Comparison of ENCODE assay signal across 1 cellular context in genomic region chr2:208294482-208295024, GRCh38.
TF ChIP-seq lines count a peak whose summit lies in the region.

No MANE protein-coding gene starts in this region.

TF ChIP-seq in GM12878, 131 proteins besides CTCF, POLR2A, EP300 and RAD21 (continued from another document):
- peak; percentile 56; the same call in 1 of the 2 replicates for TF ChIP-seq SPI1 (IDR thresholded peaks at IDR 0.05; ENCODE audit: borderline replicate concordance, insufficient read depth, low read depth, low read length)
- TF ChIP-seq FOXM1 (IDR thresholded peaks at IDR 0.05; ENCODE audit: low read depth, low read length), result peak; percentile 51; the same call in 1 of the 2 replicates
- no peak for TF ChIP-seq TARDBP (IDR thresholded peaks at IDR 0.05; ENCODE audit: borderline replicate concordance)
- peak; percentile 9; the same call in 1 of the 2 replicates for TF ChIP-seq CREB1 (IDR thresholded peaks at IDR 0.05; ENCODE audit: low read depth)
- TF ChIP-seq ZNF622 (IDR thresholded peaks at IDR 0.05), result no peak
- no peak for TF ChIP-seq MXI1 (IDR thresholded peaks at IDR 0.05; ENCODE audit: low read depth, low read length)
- no peak for TF ChIP-seq NFYA (IDR thresholded peaks at IDR 0.05; ENCODE audit: borderline replicate concordance, low read depth, low read length)
- peak; percentile 34 for TF ChIP-seq SKIL (IDR thresholded peaks at IDR 0.05; ENCODE audit: low read depth, poor library complexity, severe bottlenecking)
- no peak for TF ChIP-seq BCL3 (IDR thresholded peaks at IDR 0.05; ENCODE audit: borderline replicate concordance, insufficient read depth, low read depth, low read length, poor library complexity, severe bottlenecking)
- no peak for TF ChIP-seq YBX1 (IDR thresholded peaks at IDR 0.05)
- TF ChIP-seq CREM (IDR thresholded peaks at IDR 0.05; ENCODE audit: low read depth), result 0 out of 2 replicates have a peak, but pooled peaks have one; percentile 12
- no peak for TF ChIP-seq KLF5 (IDR thresholded peaks at IDR 0.05; ENCODE audit: partially characterized antibody)
- TF ChIP-seq IRF5 (IDR thresholded peaks at IDR 0.05; ENCODE audit: borderline replicate concordance), result no peak
- no peak for TF ChIP-seq IRF4 (IDR thresholded peaks at IDR 0.05; ENCODE audit: low read depth, low read length)
- TF ChIP-seq TCF3 (IDR thresholded peaks at IDR 0.05; ENCODE audit: borderline replicate concordance, insufficient read depth, low read depth, low read length), result no peak
- TF ChIP-seq FOS (IDR thresholded peaks at IDR 0.05; ENCODE audit: borderline replicate concordance, extremely low read depth, insufficient read length), result no peak
- TF ChIP-seq TAF1 (IDR thresholded peaks at IDR 0.05; ENCODE audit: borderline replicate concordance, low read depth, low read length), result no peak
- no peak for TF ChIP-seq CBX3 (IDR thresholded peaks at IDR 0.05; ENCODE audit: borderline replicate concordance, low read depth)
- no peak for TF ChIP-seq RCOR1 (conservative IDR thresholded peaks at IDR 0.05; ENCODE audit: low read depth, low read length)
- TF ChIP-seq PAX8 (IDR thresholded peaks at IDR 0.05), result no peak
- TF ChIP-seq ZSCAN29 (IDR thresholded peaks at IDR 0.05), result 0 out of 2 replicates have a peak, but pooled peaks have one; percentile 33
- TF ChIP-seq REST (IDR thresholded peaks at IDR 0.05; ENCODE audit: low read depth, low read length), result no peak
- no peak for TF ChIP-seq ELK1 (IDR thresholded peaks at IDR 0.05; ENCODE audit: low read depth, low read length)
- TF ChIP-seq, protein P1, sequence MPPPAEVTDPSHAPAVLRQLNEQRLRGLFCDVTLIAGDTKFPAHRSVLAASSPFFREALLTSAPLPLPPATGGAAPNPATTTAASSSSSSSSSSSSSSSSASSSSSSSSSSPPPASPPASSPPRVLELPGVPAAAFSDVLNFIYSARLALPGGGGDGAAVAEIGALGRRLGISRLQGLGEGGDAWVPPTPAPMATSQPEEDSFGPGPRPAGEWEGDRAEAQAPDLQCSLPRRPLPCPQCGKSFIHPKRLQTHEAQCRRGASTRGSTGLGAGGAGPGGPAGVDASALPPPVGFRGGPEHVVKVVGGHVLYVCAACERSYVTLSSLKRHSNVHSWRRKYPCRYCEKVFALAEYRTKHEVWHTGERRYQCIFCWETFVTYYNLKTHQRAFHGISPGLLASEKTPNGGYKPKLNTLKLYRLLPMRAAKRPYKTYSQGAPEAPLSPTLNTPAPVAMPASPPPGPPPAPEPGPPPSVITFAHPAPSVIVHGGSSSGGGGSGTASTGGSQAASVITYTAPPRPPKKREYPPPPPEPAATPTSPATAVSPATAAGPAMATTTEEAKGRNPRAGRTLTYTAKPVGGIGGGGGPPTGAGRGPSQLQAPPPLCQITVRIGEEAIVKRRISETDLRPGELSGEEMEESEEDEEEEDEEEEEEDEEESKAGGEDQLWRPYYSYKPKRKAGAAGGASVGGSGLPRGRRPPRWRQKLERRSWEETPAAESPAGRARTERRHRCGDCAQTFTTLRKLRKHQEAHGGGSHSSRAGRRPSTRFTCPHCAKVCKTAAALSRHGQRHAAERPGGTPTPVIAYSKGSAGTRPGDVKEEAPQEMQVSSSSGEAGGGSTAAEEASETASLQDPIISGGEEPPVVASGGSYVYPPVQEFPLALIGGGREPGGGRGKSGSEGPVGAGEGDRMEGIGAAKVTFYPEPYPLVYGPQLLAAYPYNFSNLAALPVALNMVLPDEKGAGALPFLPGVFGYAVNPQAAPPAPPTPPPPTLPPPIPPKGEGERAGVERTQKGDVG (CRISPR knock-in tag; IDR thresholded peaks at IDR 0.05), result no peak
- TF ChIP-seq CHD4 (IDR thresholded peaks at IDR 0.05), result no peak
- no peak for TF ChIP-seq HSF1 (IDR thresholded peaks at IDR 0.05; ENCODE audit: low read depth, low read length)
